7 cellular contexts compared by ENCODE assay signal in the genomic region with DNA sequence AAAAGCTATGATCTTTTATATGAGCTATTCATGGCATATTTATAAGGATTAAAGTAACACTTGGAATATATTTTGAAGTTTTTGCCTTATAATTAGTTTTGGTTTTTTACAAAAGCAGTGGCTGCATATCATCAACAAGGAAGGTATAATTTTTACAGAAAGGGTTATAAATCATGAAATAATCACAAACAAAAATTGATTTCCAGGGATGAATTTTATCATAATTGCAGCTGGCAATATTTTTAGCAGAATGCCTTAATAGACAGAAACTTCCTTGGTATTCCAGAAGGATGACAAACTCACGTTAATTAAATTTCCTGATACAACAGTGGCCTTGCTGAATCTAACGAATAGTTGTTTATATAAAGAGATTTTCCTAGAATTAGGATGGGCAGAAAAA.
"Had no signal": no experiment of that assay in that cellular context is flagged by ENCODE, and none has a peak within 500 bp of the region (broad histone marks: within the 10 kb centered on the region; RNA-seq: fewer than 3 reads in every experiment).

No MANE protein-coding gene starts in this region.

- H3K27ac ChIP-seq: HL-60 had no signal

- H3K9me3 Mint-ChIP-seq: IgD-negative memory B cell had no signal

- ATAC-seq: HepG2, K562 had no signal

- H3K4me1 Mint-ChIP-seq: IgD-negative memory B cell had no signal

- H3K27ac Mint-ChIP-seq: IgD-negative memory B cell had no signal

- DNase-seq: IMR-90, KBM-7 had no signal

- H3K4me3 Mint-ChIP-seq: IgD-negative memory B cell had no signal

- H3K4me3 ChIP-seq: K562 had no signal

- FAIRE-seq: HepG2, HTR-8/SVneo, K562 had no signal
